ENCODE assay signal across 1 cellular context in the genomic region with DNA sequence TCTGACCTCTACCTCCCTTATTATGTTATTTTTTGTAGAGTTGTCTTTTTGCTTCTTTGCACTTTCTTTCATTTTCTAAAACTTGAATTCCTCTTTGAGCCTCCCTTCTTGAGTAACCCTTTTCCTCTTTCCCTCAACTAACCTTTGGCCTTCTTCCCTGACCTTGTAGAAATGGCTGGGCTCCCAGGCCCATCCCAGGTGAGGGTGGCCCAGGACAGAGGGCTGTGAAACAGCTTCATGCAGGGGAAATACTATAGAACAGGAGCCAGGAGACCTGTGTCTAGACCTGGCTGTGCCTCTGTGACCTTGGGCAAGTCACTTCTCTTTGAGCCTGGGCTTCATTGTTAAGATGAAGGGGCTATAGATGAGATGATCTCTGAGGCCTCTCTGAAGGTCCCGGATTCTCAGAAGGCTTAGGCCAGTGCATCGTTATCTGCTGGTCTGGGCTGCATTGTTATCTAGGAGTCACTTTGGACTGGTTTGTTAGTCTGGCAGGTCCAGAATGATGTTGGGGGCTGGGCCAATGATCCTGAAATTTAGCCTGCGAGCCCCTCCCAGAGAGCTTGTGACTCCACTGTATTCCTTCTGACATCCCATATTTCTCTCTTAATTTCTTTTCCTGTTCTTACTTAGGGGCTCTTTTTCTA.
TF ChIP-seq lines count a peak whose summit lies in the region.

No MANE protein-coding gene starts in this region.

TF ChIP-seq in GM12878, 131 proteins besides CTCF, POLR2A, EP300 and RAD21:
- no peak for TF ChIP-seq RBBP5 (conservative IDR thresholded peaks at IDR 0.05)
- TF ChIP-seq NR2C1 (IDR thresholded peaks at IDR 0.05), result no peak
- no peak for TF ChIP-seq BHLHE40 (IDR thresholded peaks at IDR 0.05; ENCODE audit: borderline replicate concordance in 1 of 2, low read depth in 2 of 2, low read length in 1 of 2)
- TF ChIP-seq ZNF207 (IDR thresholded peaks at IDR 0.05; ENCODE audit: borderline replicate concordance), result no peak
TF ChIP-seq in GM12878: peak in this region for 0.
